In the genomic region with DNA sequence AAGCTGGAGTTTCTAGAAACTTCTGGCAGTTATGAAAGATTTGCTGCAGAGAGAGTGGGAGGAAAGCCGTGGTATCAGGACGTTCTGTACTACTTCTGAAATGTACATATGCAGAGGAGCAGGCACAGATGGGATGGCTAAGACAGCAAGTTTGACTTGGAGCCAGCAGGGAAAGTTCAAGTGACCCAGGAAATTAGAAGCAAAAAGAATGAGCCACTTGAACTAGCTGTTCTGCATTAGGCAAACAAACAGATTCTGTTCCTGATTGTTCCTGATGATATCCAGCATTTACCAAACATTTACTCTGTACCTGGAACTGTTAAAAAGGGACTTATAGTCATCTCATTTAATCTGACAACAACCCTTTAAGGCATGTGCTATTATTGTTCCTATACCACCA, we compare ENCODE assay signal across 11 cellular contexts. TPM values are rescaled to one million over a fixed set of nuclear protein-coding genes. Genes with fewer than 3 reads are reported as not detected.
DNase-seq lines count a peak whose midpoint lies in the region; ATAC-seq and TF ChIP-seq lines count a peak whose summit lies in the region.
"Had no signal": no experiment of that assay in that cellular context is flagged by ENCODE, and none has a peak within 500 bp of the region (broad histone marks: within the 10 kb centered on the region; RNA-seq: fewer than 3 reads in every experiment).

No MANE protein-coding gene starts in this region.

- no peak overlapping the region for H3K18ac ChIP-seq in mesenchymal stem cell (ENCODE audit: low read depth in 1 of 2, low read length in 2 of 2)

- H2BK5ac ChIP-seq in mesenchymal stem cell (ENCODE audit: low read depth, low read length, poor library complexity, severe bottlenecking) = no peak overlapping the region

- no peak for TF ChIP-seq POLR2A in stomach (IDR thresholded peaks at IDR 0.05)

- DNase-seq in NCI-H2029 (lab: John Stamatoyannopoulos, UW) = peak; percentile 59
- DNase-seq in T47D (ENCODE audit: low read depth in 1 of 2, low spot score in 1 of 2) = peak; percentile 21 to 85
- peak; percentile 79 for DNase-seq in left lobe of liver (ENCODE audit: low spot score)
- DNase-seq in stomach = peak; percentile 80
- DNase-seq in mesenchymal stem cell = no peak
- DNase-seq: CD4-positive, alpha-beta memory T cell; stimulated activated naive CD4-positive, alpha-beta T cell had no signal

- no peak overlapping the region for H2BK12ac ChIP-seq in mesenchymal stem cell (ENCODE audit: low read length in 2 of 2)

- in situ Hi-C loops in T47D (cut with HindIII; ENCODE audit: low pct_unique_long_range_greater_than_20kb, low sequenced_read_pairs) = no loop called here

- ATAC-seq in left lobe of liver (peak; percentile 69), HG02970 (IDR thresholded peaks at IDR 0.05; ENCODE audit: low FRiP score, unreplicated experiment) (no peak), GM19035 (IDR thresholded peaks at IDR 0.05; ENCODE audit: unreplicated experiment) (no peak)
- ATAC-seq: activated naive CD4-positive, alpha-beta T cell treated with anti-CD3 and anti-CD28 coated beads, Interleukin-2, amount 50 U/mL, for 72 hours had no signal

- no peaks in the 10 kb centered on the region for H3K79me1 ChIP-seq in mesenchymal stem cell (replicated peaks; ENCODE audit: low read length, poor library complexity, severe bottlenecking)

- H3K14ac ChIP-seq in mesenchymal stem cell (ENCODE audit: low read length in 2 of 2) = no peak overlapping the region

- H4K8ac ChIP-seq in mesenchymal stem cell (ENCODE audit: low read length) = no peak overlapping the region

- no peak overlapping the region for H3K4ac ChIP-seq in mesenchymal stem cell (ENCODE audit: low read depth in 1 of 2, low read length in 2 of 2)

- no peak overlapping the region for H4K91ac ChIP-seq in mesenchymal stem cell (ENCODE audit: low read length)

- peak overlapping the region; percentile 47 to 90 (median 78) for H3K27ac ChIP-seq in stomach
- no peak overlapping the region for H3K27ac ChIP-seq in mesenchymal stem cell (ENCODE audit: low read length, poor library complexity, severe bottlenecking)

- TF ChIP-seq EP300 in stomach (IDR thresholded peaks at IDR 0.05) = peak; percentile 73

- H3K4me1 ChIP-seq in stomach = peaks cover 7 to 21% (median 17%) of the 10 kb centered on the region in 4 donors
- no peaks in the 10 kb centered on the region for H3K4me1 ChIP-seq in mesenchymal stem cell (ENCODE audit: control insufficient read depth, insufficient read depth, low read depth, low read length)

- no peaks in the 10 kb centered on the region for H3K27me3 ChIP-seq in stomach
- H3K27me3 ChIP-seq in mesenchymal stem cell (ENCODE audit: control insufficient read depth in 1 of 2, insufficient read depth in 1 of 2, low read length in 2 of 2) = peaks cover 34 to 35% of the 10 kb centered on the region in 2 experiments

- no peak overlapping the region for H2BK120ac ChIP-seq in mesenchymal stem cell (ENCODE audit: low read depth, low read length)

- no peak overlapping the region for H3K23ac ChIP-seq in mesenchymal stem cell (ENCODE audit: low read length in 2 of 2)

- no peak overlapping the region for H3K4me3 ChIP-seq in stomach
- H3K4me3 ChIP-seq in mesenchymal stem cell (ENCODE audit: insufficient read depth in 1 of 2, low read depth in 1 of 2, low read length in 2 of 2) = no peak overlapping the region

- no peak overlapping the region for H2AFZ ChIP-seq in mesenchymal stem cell (ENCODE audit: low read depth, low read length)

- H2AK5ac ChIP-seq in mesenchymal stem cell (ENCODE audit: low read length, severe bottlenecking) = no peak overlapping the region

- H3K9me3 ChIP-seq in stomach = peaks cover 0 to 16% (median 0%) of the 10 kb centered on the region in 4 donors
- H3K9me3 ChIP-seq in mesenchymal stem cell (ENCODE audit: control insufficient read depth, low read length) = no peaks in the 10 kb centered on the region

- TF ChIP-seq CTCF in stomach (IDR thresholded peaks at IDR 0.05) = no peak

- no peak overlapping the region for H3K4me2 ChIP-seq in mesenchymal stem cell (ENCODE audit: low read length, poor library complexity, severe bottlenecking)

- no peak overlapping the region for H3K9ac ChIP-seq in mesenchymal stem cell (ENCODE audit: low read length)

- H3K36me3 ChIP-seq in stomach = no peaks in the 10 kb centered on the region
- no peaks in the 10 kb centered on the region for H3K36me3 ChIP-seq in mesenchymal stem cell (ENCODE audit: control insufficient read depth in 1 of 2, insufficient read depth in 2 of 2, low read depth in 1 of 2, low read length in 2 of 2)

- intact Hi-C loops in stomach (cut with DNase I; ENCODE audit: low total_unique reads) = no loop called here

- H2BK15ac ChIP-seq in mesenchymal stem cell (ENCODE audit: low read depth, poor library complexity, severe bottlenecking) = no peak overlapping the region

- 9 to 26% (median 14%) methylated on average over 2 of the region's 2 CpGs for whole genome bisulfite sequencing in stomach, 5 donors
- 61% methylated on average over 2 of the region's 2 CpGs for WGBS in mesenchymal stem cell

RNA-seq across cellular contexts. Expression of a gene that starts 41.4 kb away (rescaled TPM):
- 52.3 TPM for total RNA-seq in left lobe of liver
- 1 to 10 TPM in 2 of 5 donors, not detected in 3; 1.2 to 4.4 TPM for total RNA-seq in stomach
- polyA plus RNA-seq in stomach = 10 to 100 TPM in 1 of 3 donors, 1 to 10 TPM in 2; 1.1 to 80.6 (median 3.4) TPM
- not detected for polyA plus RNA-seq in mesenchymal stem cell (2013, experiment 1 of 2)
- not detected for polyA plus RNA-seq in mesenchymal stem cell (2013, experiment 2 of 2)
- total RNA-seq: CD4-positive, alpha-beta memory T cell had no signal
- polyA plus RNA-seq: keratinocyte had no signal
